Comparison of ENCODE assay signal across 26 cellular contexts in the genomic region with DNA sequence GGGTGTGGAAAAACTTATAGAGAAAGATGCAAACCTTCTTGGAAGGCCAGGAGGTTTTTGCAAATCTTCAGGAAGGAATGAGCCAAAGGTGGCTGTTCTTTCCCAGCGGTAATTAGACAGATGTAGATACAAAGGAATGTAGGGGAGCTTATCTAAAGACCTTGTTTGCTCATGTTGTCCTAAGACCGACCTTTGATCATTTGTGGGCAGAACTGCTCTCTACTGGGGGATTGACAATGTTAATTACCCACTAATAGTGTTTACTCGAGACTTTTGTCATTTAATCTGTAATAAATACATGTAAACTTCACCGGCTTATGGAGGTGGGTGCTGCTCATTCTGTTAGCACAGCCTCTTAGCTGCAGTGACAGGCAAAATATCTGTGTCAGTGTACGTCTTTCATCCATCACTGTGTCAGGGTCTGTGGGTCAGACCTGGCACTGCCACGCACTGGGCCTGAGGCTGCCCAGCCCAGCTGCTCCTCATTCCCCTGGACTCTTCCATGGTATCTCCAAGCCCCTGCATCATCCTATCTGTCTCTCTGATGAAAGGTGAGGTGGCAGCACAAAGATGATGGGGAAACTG.
DNase-seq lines count a peak whose midpoint lies in the region; ATAC-seq, FAIRE-seq and TF ChIP-seq lines count a peak whose summit lies in the region.
"Had no signal": no experiment of that assay in that cellular context is flagged by ENCODE, and none has a peak within 500 bp of the region (broad histone marks: within the 10 kb centered on the region; RNA-seq: fewer than 3 reads in every experiment).

No MANE protein-coding gene starts in this region.

- no peak overlapping the region for H4K5ac ChIP-seq in mesendoderm (ENCODE audit: low read length)

- H3K79me1 ChIP-seq in mesendoderm (ENCODE audit: low read length): no peaks in the 10 kb centered on the region

- no peak overlapping the region for H2BK120ac ChIP-seq in mesendoderm (ENCODE audit: low read depth, low read length)

- H3K4me3 ChIP-seq in HepG2 (replicated peaks in 1 of 3; ENCODE audit: insufficient read depth in 1 of 3, low read depth in 2 of 3, low read length in 3 of 3) (no peak overlapping the region), right lobe of liver (no peak overlapping the region), mesendoderm (ENCODE audit: low read length) (no peak overlapping the region)
- H3K4me3 ChIP-seq: BLaER1, K562, SK-N-MC had no signal

- H3K4me2 ChIP-seq in HepG2 (ENCODE audit: low read depth, low read length) (no peak overlapping the region), mesendoderm (ENCODE audit: low read length) (no peak overlapping the region)
- H3K4me2 ChIP-seq: BLaER1 had no signal

- H3K4ac ChIP-seq in mesendoderm (ENCODE audit: low read depth, low read length): no peak overlapping the region

- no peak overlapping the region for H3K18ac ChIP-seq in mesendoderm (ENCODE audit: low read length)

- no peak overlapping the region for H2BK15ac ChIP-seq in mesendoderm (replicated peaks; ENCODE audit: low read depth)

- TF ChIP-seq CTCF in HepG2 (CRISPR knock-in tag; IDR thresholded peaks at IDR 0.05): no peak
- no peak for TF ChIP-seq CTCF in right lobe of liver (IDR thresholded peaks at IDR 0.05)

- FAIRE-seq in HepG2 (lab: Jason Lieb, UNC): peak; percentile 52
- FAIRE-seq: A204.1, D721Med, GM12891, K562, RCC 7860 had no signal

- H3K4me1 ChIP-seq in HepG2 (ENCODE audit: insufficient read depth, low read length) (peaks cover 9% of the 10 kb centered on the region; the same call in 1 of the 2 replicates), right lobe of liver (no peaks in the 10 kb centered on the region), mesendoderm (ENCODE audit: control insufficient read depth, low read depth, low read length) (no peaks in the 10 kb centered on the region)
- H3K4me1 ChIP-seq: BLaER1 had no signal

- TF ChIP-seq EP300 in HepG2 (IDR thresholded peaks at IDR 0.05; ENCODE audit: low read depth in 2 of 2, low read length in 2 of 2) (peak in 1 of 2 experiments; percentile 8; a peak in 1 of 4 replicates), HepG2 (CRISPR knock-in tag; IDR thresholded peaks at IDR 0.05; ENCODE audit: borderline replicate concordance) (no peak)

- H3K9ac ChIP-seq in HepG2 (ENCODE audit: insufficient read depth, low read depth, low read length) (no peak overlapping the region), mesendoderm (ENCODE audit: low read length) (no peak overlapping the region)
- H3K9ac ChIP-seq: BLaER1 had no signal

- DNase-seq in HepG2 (ENCODE audit: low spot score) (peak; percentile 86), right lobe of liver (no peak), NCI-H69 (lab: John Stamatoyannopoulos, UW) (peak; percentile 29), mesendoderm (peak; percentile 33), dermis blood vessel endothelial cell (no peak)
- no peak for DNase-seq in activated naive CD4-positive, alpha-beta T cell treated with anti-CD3 and anti-CD28 coated beads, Interleukin-2, amount 50 U/mL, for 16 hours
- DNase-seq: CD4-positive, CD25-positive, alpha-beta regulatory T cell; DMS79; EL; GDM1; Kasumi-1; MV-4-11; NCI-H1105; NCI-H1694; NCI-H2029 treated with DMSO at 0.1 percent for 48 hours; NCI-H226; NCI-H510A; SIG-M5 had no signal

- CTCF ChIA-PET in HepG2 (lab: Yijun Ruan, JAX; ENCODE audit: low intra/inter-chr PET ratio, low total read pairs): no interaction called here

- WGBS in HepG2 (ENCODE audit: low lambda C conversion rate): 10% methylated on average over 6 of the region's 6 CpGs
- WGBS in right lobe of liver (ENCODE audit: insufficient coverage, low coverage, low lambda C conversion rate, missing lambda C conversion rate): 20% methylated on average over 6 of the region's 6 CpGs
- WGBS in mesendoderm (ENCODE audit: extremely low coverage, insufficient coverage, low lambda C conversion rate): no CpG with 5 or more reads among the region's 6 CpGs

- peak; percentile 96 for ATAC-seq in HepG2
- ATAC-seq in right lobe of liver: no peak
- ATAC-seq in GM21786 (IDR thresholded peaks at IDR 0.05; ENCODE audit: unreplicated experiment): no peak
- ATAC-seq: K562 had no signal

- no peaks in the 10 kb centered on the region for H4K20me1 ChIP-seq in HepG2 (ENCODE audit: insufficient read depth, low read length)
- H4K20me1 ChIP-seq: BLaER1 had no signal

- POLR2A ChIA-PET in HepG2 (lab: Yijun Ruan, JAX): interaction anchor here (1.0 kb wide), 1 partner anchor 119 kb away, joined by 3 read pairs; a partner anchor contains a TSS

- H3K27me3 ChIP-seq in HepG2 (ENCODE audit: control insufficient read depth in 1 of 2, insufficient read depth in 2 of 2, low read length in 2 of 2) (peaks cover 2 to 6% of the 10 kb centered on the region in 2 experiments; a peak in 3 of 5 replicates), right lobe of liver (no peaks in the 10 kb centered on the region), mesendoderm (ENCODE audit: insufficient read depth, low read length, poor library complexity) (no peaks in the 10 kb centered on the region)
- H3K27me3 ChIP-seq: BLaER1 had no signal

- intact Hi-C loops in HepG2 (cut with micrococcal nuclease; ENCODE audit: unreplicated experiment): no loop called here
- intact Hi-C loops in right lobe of liver (cut with DNase I): no loop called here

- H3K36me3 ChIP-seq in HepG2 (replicated peaks in 1 of 2; ENCODE audit: control insufficient read depth in 1 of 2, insufficient read depth in 2 of 2, low read length in 2 of 2) (no peaks in the 10 kb centered on the region), right lobe of liver (no peaks in the 10 kb centered on the region), mesendoderm (ENCODE audit: control insufficient read depth, insufficient read depth, low read length) (no peaks in the 10 kb centered on the region)
- H3K36me3 ChIP-seq: BLaER1 had no signal

- H2AFZ ChIP-seq in HepG2 (ENCODE audit: low read length): no peak overlapping the region

- in situ Hi-C loops in HepG2 (cut with HindIII; ENCODE audit: extremely low pct_ligation_motif_present, low pct_unique_long_range_greater_than_20kb): no loop called here

- H3K56ac ChIP-seq in mesendoderm (ENCODE audit: low read length): no peak overlapping the region

- H4K8ac ChIP-seq in mesendoderm (ENCODE audit: low read depth, low read length): no peak overlapping the region

- no peak overlapping the region for H2AK5ac ChIP-seq in mesendoderm (ENCODE audit: low read length)

- TF ChIP-seq RAD21 in HepG2 (CRISPR knock-in tag; IDR thresholded peaks at IDR 0.05): no peak

- BruUV-seq in HepG2 (replicated peaks; lab: Mats Ljungman, UMichigan): no TSS peak

- TF ChIP-seq POLR2A in HepG2 (IDR thresholded peaks at IDR 0.05; ENCODE audit: insufficient read depth in 1 of 2, low read depth in 2 of 2, low read length in 2 of 2): no peak
- no peak for TF ChIP-seq POLR2A in right lobe of liver (IDR thresholded peaks at IDR 0.05)

- H3K27ac ChIP-seq in HepG2 (ENCODE audit: extremely low read length, insufficient read depth, low read length) (no peak overlapping the region), right lobe of liver (no peak overlapping the region), mesendoderm (ENCODE audit: low read depth, low read length) (no peak overlapping the region)
- H3K27ac ChIP-seq: BLaER1, SK-N-MC had no signal

- H3K9me3 ChIP-seq in HepG2 (ENCODE audit: low read length) (no peaks in the 10 kb centered on the region; the same call in 1 of the 2 replicates), right lobe of liver (no peaks in the 10 kb centered on the region)

- no peak overlapping the region for H2BK5ac ChIP-seq in mesendoderm (ENCODE audit: low read length)

- H3K23ac ChIP-seq in mesendoderm (ENCODE audit: low read length): no peak overlapping the region

- no peaks in the 10 kb centered on the region for H3K79me2 ChIP-seq in HepG2 (ENCODE audit: insufficient read depth, low read length)
- no peaks in the 10 kb centered on the region for H3K79me2 ChIP-seq in mesendoderm (ENCODE audit: control insufficient read depth, insufficient read depth, low read length)

TF ChIP-seq in HepG2, 621 proteins besides CTCF, POLR2A, EP300 and RAD21 (continues in another document):
- TF ChIP-seq, protein P1, sequence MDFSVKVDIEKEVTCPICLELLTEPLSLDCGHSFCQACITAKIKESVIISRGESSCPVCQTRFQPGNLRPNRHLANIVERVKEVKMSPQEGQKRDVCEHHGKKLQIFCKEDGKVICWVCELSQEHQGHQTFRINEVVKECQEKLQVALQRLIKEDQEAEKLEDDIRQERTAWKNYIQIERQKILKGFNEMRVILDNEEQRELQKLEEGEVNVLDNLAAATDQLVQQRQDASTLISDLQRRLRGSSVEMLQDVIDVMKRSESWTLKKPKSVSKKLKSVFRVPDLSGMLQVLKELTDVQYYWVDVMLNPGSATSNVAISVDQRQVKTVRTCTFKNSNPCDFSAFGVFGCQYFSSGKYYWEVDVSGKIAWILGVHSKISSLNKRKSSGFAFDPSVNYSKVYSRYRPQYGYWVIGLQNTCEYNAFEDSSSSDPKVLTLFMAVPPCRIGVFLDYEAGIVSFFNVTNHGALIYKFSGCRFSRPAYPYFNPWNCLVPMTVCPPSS (IDR thresholded peaks at IDR 0.05): no peak
- TF ChIP-seq BHLHE40 (IDR thresholded peaks at IDR 0.05; ENCODE audit: low read length): no peak
- no peak for TF ChIP-seq ZNF75D (CRISPR knock-in tag; IDR thresholded peaks at IDR 0.05; ENCODE audit: borderline replicate concordance)
- TF ChIP-seq CBFB (CRISPR knock-in tag; IDR thresholded peaks at IDR 0.05): peak; percentile 97
- TF ChIP-seq, protein P2, sequence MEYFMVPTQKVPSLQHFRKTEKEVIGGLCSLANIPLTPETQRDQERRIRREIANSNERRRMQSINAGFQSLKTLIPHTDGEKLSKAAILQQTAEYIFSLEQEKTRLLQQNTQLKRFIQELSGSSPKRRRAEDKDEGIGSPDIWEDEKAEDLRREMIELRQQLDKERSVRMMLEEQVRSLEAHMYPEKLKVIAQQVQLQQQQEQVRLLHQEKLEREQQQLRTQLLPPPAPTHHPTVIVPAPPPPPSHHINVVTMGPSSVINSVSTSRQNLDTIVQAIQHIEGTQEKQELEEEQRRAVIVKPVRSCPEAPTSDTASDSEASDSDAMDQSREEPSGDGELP (IDR thresholded peaks at IDR 0.05; ENCODE audit: borderline replicate concordance, low read depth): no peak
- TF ChIP-seq SMC3 (IDR thresholded peaks at IDR 0.05; ENCODE audit: low read length): no peak
- TF ChIP-seq, protein P3, sequence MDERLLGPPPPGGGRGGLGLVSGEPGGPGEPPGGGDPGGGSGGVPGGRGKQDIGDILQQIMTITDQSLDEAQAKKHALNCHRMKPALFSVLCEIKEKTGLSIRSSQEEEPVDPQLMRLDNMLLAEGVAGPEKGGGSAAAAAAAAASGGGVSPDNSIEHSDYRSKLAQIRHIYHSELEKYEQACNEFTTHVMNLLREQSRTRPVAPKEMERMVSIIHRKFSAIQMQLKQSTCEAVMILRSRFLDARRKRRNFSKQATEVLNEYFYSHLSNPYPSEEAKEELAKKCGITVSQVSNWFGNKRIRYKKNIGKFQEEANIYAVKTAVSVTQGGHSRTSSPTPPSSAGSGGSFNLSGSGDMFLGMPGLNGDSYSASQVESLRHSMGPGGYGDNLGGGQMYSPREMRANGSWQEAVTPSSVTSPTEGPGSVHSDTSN (CRISPR knock-in tag; IDR thresholded peaks at IDR 0.05): no peak
- no peak for TF ChIP-seq ZNF451 (CRISPR knock-in tag; IDR thresholded peaks at IDR 0.05)
- TF ChIP-seq TGIF2 (CRISPR knock-in tag; IDR thresholded peaks at IDR 0.05): no peak
- TF ChIP-seq LCORL (IDR thresholded peaks at IDR 0.05): no peak
- TF ChIP-seq LCORL (CRISPR knock-in tag; IDR thresholded peaks at IDR 0.05): no peak

Comparison
In these comparisons a context has a peak if more than half of its experiments do, and no peak if none do; other contexts are left out.
1. DNase-seq: peak in HepG2 (single experiment), NCI-H69 (single experiment) and mesendoderm (single experiment); none in right lobe of liver (0 of 3), activated naive CD4-positive, alpha-beta T cell treated with anti-CD3 and anti-CD28 coated beads, Interleukin-2, amount 50 U/mL, for 16 hours (single experiment) and dermis blood vessel endothelial cell (single experiment).